ENCODE assay signal across 1 cellular context in genomic region chr7:106615808-106616691, GRCh38.
A peak's percentile ranks its signal among the peaks of the same experiment; 100 is the strongest.
TF ChIP-seq lines count a peak whose summit lies in the region.

No MANE protein-coding gene starts in this region.

TF ChIP-seq in K562, 482 proteins besides CTCF, POLR2A, EP300 and RAD21 (continued from another document and continues in another):
- TF ChIP-seq FOXA1 (IDR thresholded peaks at IDR 0.05; ENCODE audit: borderline replicate concordance) (no peak), RNF219 (CRISPR knock-in tag; IDR thresholded peaks at IDR 0.05) (0 out of 2 replicates have a peak, but pooled peaks have one; percentile 57), ZNF280B (CRISPR knock-in tag; IDR thresholded peaks at IDR 0.05) (no peak), ZBTB33 (CRISPR knock-in tag; IDR thresholded peaks at IDR 0.05) (no peak), KDM1A (IDR thresholded peaks at IDR 0.05) (peak; percentile 70 to 82), ZNF551 (CRISPR knock-in tag; IDR thresholded peaks at IDR 0.05) (no peak), BHLHE40 (IDR thresholded peaks at IDR 0.05; ENCODE audit: low read length) (peak; percentile 33; the same call in 1 of the 2 replicates), SMARCB1 (IDR thresholded peaks at IDR 0.05; ENCODE audit: insufficient read length, low read depth) (no peak), HOXB6 (CRISPR knock-in tag; IDR thresholded peaks at IDR 0.05; ENCODE audit: borderline replicate concordance) (no peak), E2F4 (CRISPR knock-in tag; IDR thresholded peaks at IDR 0.05; ENCODE audit: low read depth) (no peak), ETV1 (tag; conservative IDR thresholded peaks at IDR 0.05; ENCODE audit: low read depth) (peak; percentile 78), SAFB (IDR thresholded peaks at IDR 0.05; ENCODE audit: borderline replicate concordance, low read depth, low read length) (no peak), ZNF24 (IDR thresholded peaks at IDR 0.05) (0 out of 2 replicates have a peak, but pooled peaks have one; percentile 29), TFAM (CRISPR knock-in tag; conservative IDR thresholded peaks at IDR 0.05) (no peak), NR4A1 (CRISPR knock-in tag; IDR thresholded peaks at IDR 0.05) (no peak), NR4A1 (tag; IDR thresholded peaks at IDR 0.05) (no peak), RREB1 (CRISPR knock-in tag; IDR thresholded peaks at IDR 0.05) (no peak), ZNF316 (IDR thresholded peaks at IDR 0.05) (no peak), TAF15 (IDR thresholded peaks at IDR 0.05; ENCODE audit: low read depth, low read length) (no peak), LEF1 (IDR thresholded peaks at IDR 0.05) (peak; percentile 33; the same call in 1 of the 2 replicates), HMGN3 (IDR thresholded peaks at IDR 0.05; ENCODE audit: borderline replicate concordance, extremely low read depth, insufficient read length, low read depth, low read length) (no peak), ZNF23 (CRISPR knock-in tag; IDR thresholded peaks at IDR 0.05) (no peak), FOXP4 (CRISPR knock-in tag; IDR thresholded peaks at IDR 0.05; ENCODE audit: borderline replicate concordance) (no peak), NCOA2 (IDR thresholded peaks at IDR 0.05; ENCODE audit: partially characterized antibody in 2 of 2) (no peak), AFF1 (IDR thresholded peaks at IDR 0.05; ENCODE audit: low read depth in 1 of 2, partially characterized antibody in 2 of 2) (peak in 1 of 2 experiments; percentile 28), CHAMP1 (IDR thresholded peaks at IDR 0.05) (no peak), TAF7 (tag; IDR thresholded peaks at IDR 0.05) (no peak), ASH1L (IDR thresholded peaks at IDR 0.05; ENCODE audit: borderline replicate concordance, low read depth, partially characterized antibody) (no peak), NFXL1 (CRISPR knock-in tag; IDR thresholded peaks at IDR 0.05) (no peak), ZNF785 (CRISPR knock-in tag; IDR thresholded peaks at IDR 0.05) (no peak), MTA1 (IDR thresholded peaks at IDR 0.05; ENCODE audit: borderline replicate concordance) (peak; percentile 13; the same call in 1 of the 2 replicates), HNRNPLL (IDR thresholded peaks at IDR 0.05; ENCODE audit: low read depth, low read length, poor library complexity, severe bottlenecking) (no peak)
